8 cellular contexts compared by ENCODE assay signal in genomic region chr6:108133594-108134179, GRCh38. TPM values are rescaled to one million over a fixed set of nuclear protein-coding genes. Genes with fewer than 3 reads are reported as not detected.
DNase-seq lines count a peak whose midpoint lies in the region; ATAC-seq and TF ChIP-seq lines count a peak whose summit lies in the region.

No MANE protein-coding gene starts in this region.

- POLR2A ChIA-PET in Caco-2 (lab: Charles Lee), result interaction anchor here (0.9 to 1.1 kb wide), 3 partner anchors 10 to 127 kb away, joined by 3 read pairs; partner anchors contain the start of gene SNX3

- H3K9me3 ChIP-seq in Caco-2 (no peaks in the 10 kb centered on the region), RWPE2 (ENCODE audit: severe bottlenecking) (no peaks in the 10 kb centered on the region)

- peak in 1 of 2 experiments; percentile 23 for TF ChIP-seq CTCF in Caco-2 (IDR thresholded peaks at IDR 0.05; ENCODE audit: insufficient read depth in 1 of 2, low read depth in 1 of 2, low read length in 1 of 2, severe bottlenecking in 1 of 2, unreplicated experiment in 1 of 2)
- TF ChIP-seq CTCF in RWPE2 (IDR thresholded peaks at IDR 0.05; ENCODE audit: poor library complexity, severe bottlenecking), result no peak

- peak overlapping the region; percentile 87 for H3K27ac Mint-ChIP-seq in Caco-2 (ENCODE audit: unreplicated experiment)

- intact Hi-C loops in Caco-2 (cut with micrococcal nuclease; ENCODE audit: unreplicated experiment), result no loop called here

- peaks cover 25% of the 10 kb centered on the region for H3K4me1 Mint-ChIP-seq in Caco-2 (ENCODE audit: low read depth, unreplicated experiment)

- no peaks in the 10 kb centered on the region for H3K27me3 ChIP-seq in Caco-2 (replicated peaks; ENCODE audit: control insufficient read depth, insufficient read depth, low read length)
- H3K27me3 ChIP-seq in RWPE2 (ENCODE audit: insufficient read depth, poor library complexity, severe bottlenecking), result no peaks in the 10 kb centered on the region

- CTCF ChIA-PET in Caco-2 (lab: Charles Lee), result interaction anchor here (1.2 to 1.6 kb wide), 3 partner anchors 12 to 358 kb away, joined by 3 to 7 read pairs (median 4); no protein-coding TSS in a partner anchor

- ATAC-seq in RWPE2 (ENCODE audit: low read depth), result peak; percentile 95

- H3K4me3 Mint-ChIP-seq in Caco-2 (ENCODE audit: unreplicated experiment), result peak overlapping the region; percentile 76

- peaks cover 21% of the 10 kb centered on the region for H3K4me1 ChIP-seq in Caco-2
- H3K4me1 ChIP-seq in RWPE2 (ENCODE audit: insufficient read depth, poor library complexity, severe bottlenecking), result peaks cover 3% of the 10 kb centered on the region

- no peaks in the 10 kb centered on the region for H3K27me3 Mint-ChIP-seq in Caco-2 (ENCODE audit: insufficient read depth, unreplicated experiment)

- H3K27ac ChIP-seq in RWPE2 (ENCODE audit: poor library complexity, severe bottlenecking), result no peak overlapping the region

- DNase-seq in Caco-2 (peak; percentile 88 to 90), HK-2 (ENCODE audit: unreplicated experiment) (peak; percentile 85), RWPE2 (ENCODE audit: low spot score) (peak; percentile 76), cerebellum (ENCODE audit: low spot score) (peak; percentile 26), kidney glomerular epithelial cell (lab: John Stamatoyannopoulos, UW) (peak; percentile 87), smooth muscle cell of the brain vasculature (ENCODE audit: low read depth, low spot score) (peak; percentile 43), NCI-H1048 (lab: John Stamatoyannopoulos, UW) (no peak)
- DNase-seq in activated effector memory CD4-positive, alpha-beta T cell treated with Interleukin-2 at 50 U/mL for 16 hours, result no peak

- no peaks in the 10 kb centered on the region for H3K36me3 ChIP-seq in Caco-2 (ENCODE audit: control insufficient read depth, insufficient read depth, low read length)
- no peaks in the 10 kb centered on the region for H3K36me3 ChIP-seq in RWPE2 (ENCODE audit: low read depth)

- peak overlapping the region; percentile 39 for H3K4me3 ChIP-seq in Caco-2 (ENCODE audit: low read depth, low read length)
- H3K4me3 ChIP-seq in RWPE2 (ENCODE audit: severe bottlenecking), result peak overlapping the region; percentile 19

- no peaks in the 10 kb centered on the region for H3K9me3 Mint-ChIP-seq in Caco-2 (ENCODE audit: unreplicated experiment)

- BruUV-seq in Caco-2 (replicated peaks; lab: Mats Ljungman, UMichigan), result no TSS peak

- no peaks in the 10 kb centered on the region for H3K36me3 Mint-ChIP-seq in Caco-2 (ENCODE audit: insufficient read depth, unreplicated experiment)

RNA-seq across cellular contexts. Expression of gene NR2E1, which starts 32.1 kb away (rescaled TPM):
- total RNA-seq in Caco-2 (2022) (1.3 and 1.4 TPM in 2 replicates), cerebellum (not detected)

RNA-seq across cellular contexts. Expression of gene OSTM1, which starts 59.1 kb away (rescaled TPM):
- total RNA-seq in Caco-2 (2022), result 15.9 and 20.1 TPM in 2 replicates
- total RNA-seq in cerebellum, result 23.4 TPM

Comparison
In these comparisons a context has a peak if more than half of its experiments do, and no peak if none do; other contexts are left out.
1. DNase-seq: peak in Caco-2 (2 of 2), HK-2 (single experiment), RWPE2 (single experiment), cerebellum (single experiment), kidney glomerular epithelial cell (single experiment) and smooth muscle cell of the brain vasculature (single experiment); none in NCI-H1048 (single experiment) and activated effector memory CD4-positive, alpha-beta T cell treated with Interleukin-2 at 50 U/mL for 16 hours (single experiment).